In the genomic region with DNA sequence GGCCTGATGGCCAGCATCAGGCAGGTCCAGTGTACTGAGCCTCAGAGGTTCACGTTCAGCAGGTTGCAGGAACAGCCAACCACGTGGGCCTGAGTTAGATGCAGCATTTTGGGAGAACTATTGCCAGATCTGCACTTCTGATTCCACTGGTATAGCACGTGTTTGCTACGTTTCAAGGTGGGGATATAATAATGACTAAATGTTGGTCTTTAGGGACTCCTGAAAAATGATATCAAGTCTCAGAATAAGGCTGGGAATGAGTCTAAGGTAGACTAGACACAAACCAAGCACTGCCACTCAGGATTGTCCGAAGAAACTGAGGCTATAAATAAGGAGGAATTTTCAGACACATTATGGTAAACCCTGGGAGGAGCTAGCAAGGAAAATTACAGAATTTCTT, we compare ENCODE assay signal across 12 cellular contexts.
DNase-seq lines count a peak whose midpoint lies in the region; ATAC-seq and TF ChIP-seq lines count a peak whose summit lies in the region.
"Had no signal": no experiment of that assay in that cellular context is flagged by ENCODE, and none has a peak within 500 bp of the region (broad histone marks: within the 10 kb centered on the region; RNA-seq: fewer than 3 reads in every experiment).

No MANE protein-coding gene starts in this region.

- H3K27ac ChIP-seq in layer of hippocampus (ENCODE audit: low read depth, low read length), result peak overlapping the region; percentile 64

- peak overlapping the region; percentile 75 for H3K27ac Mint-ChIP-seq in activated CD4-positive, alpha-beta memory T cell treated with anti-CD3 and anti-CD28 coated beads for 36 hours
- H3K27ac Mint-ChIP-seq in activated CD4-positive, alpha-beta memory T cell treated with anti-CD3 and anti-CD28 coated beads, Interleukin-2, amount 10 ng/mL, durations not matched to agents 7 days and 5 days, result no peak overlapping the region
- H3K27ac Mint-ChIP-seq in WTC11, result peak overlapping the region; percentile 69
- peak overlapping the region; percentile 75 for H3K27ac Mint-ChIP-seq in stimulated activated naive B cell treated with anti-CD40 and anti-IgM and Interleukin-4, amounts not matched to agents 10 μg/mL and 1 μg/mL and 100 μg/mL, for 72 hours

- intact Hi-C loops in activated CD4-positive, alpha-beta memory T cell treated with anti-CD3 and anti-CD28 coated beads for 36 hours (cut with micrococcal nuclease), result no loop called here

- no peak for TF ChIP-seq CTCF in WTC11 (IDR thresholded peaks at IDR 0.05)

- H3K4me1 Mint-ChIP-seq in activated CD4-positive, alpha-beta memory T cell treated with anti-CD3 and anti-CD28 coated beads for 36 hours (ENCODE audit: low read depth), result peaks cover 52% of the 10 kb centered on the region
- H3K4me1 Mint-ChIP-seq in activated CD4-positive, alpha-beta memory T cell treated with anti-CD3 and anti-CD28 coated beads, Interleukin-2, amount 10 ng/mL, durations not matched to agents 7 days and 5 days, result peaks cover 31% of the 10 kb centered on the region
- peaks cover 92% of the 10 kb centered on the region for H3K4me1 Mint-ChIP-seq in WTC11
- peaks cover 41 to 44% of the 10 kb centered on the region in 2 donors for H3K4me1 Mint-ChIP-seq in stimulated activated naive B cell treated with anti-CD40 and anti-IgM and Interleukin-4, amounts not matched to agents 10 μg/mL and 1 μg/mL and 100 μg/mL, for 72 hours

- H3K36me3 Mint-ChIP-seq in activated CD4-positive, alpha-beta memory T cell treated with anti-CD3 and anti-CD28 coated beads for 36 hours, result peaks cover 5% of the 10 kb centered on the region
- peaks cover 29% of the 10 kb centered on the region for H3K36me3 Mint-ChIP-seq in activated CD4-positive, alpha-beta memory T cell treated with anti-CD3 and anti-CD28 coated beads, Interleukin-2, amount 10 ng/mL, durations not matched to agents 7 days and 5 days (ENCODE audit: low read depth)
- peaks cover 14% of the 10 kb centered on the region for H3K36me3 Mint-ChIP-seq in WTC11
- peaks cover 0 to 4% of the 10 kb centered on the region in 2 donors for H3K36me3 Mint-ChIP-seq in stimulated activated naive B cell treated with anti-CD40 and anti-IgM and Interleukin-4, amounts not matched to agents 10 μg/mL and 1 μg/mL and 100 μg/mL, for 72 hours

- no peak for DNase-seq in activated CD4-positive, alpha-beta memory T cell treated with anti-CD3 and anti-CD28 coated beads for 36 hours
- no peak for DNase-seq in activated CD4-positive, alpha-beta memory T cell treated with anti-CD3 and anti-CD28 coated beads, Interleukin-2, amount 10 ng/mL, durations not matched to agents 7 days and 5 days
- DNase-seq in WTC11 (ENCODE audit: low spot score) (no peak), hepatic stellate cell (ENCODE audit: low spot score) (no peak)
- DNase-seq in stimulated activated naive B cell treated with anti-CD40 and anti-IgM and Interleukin-4, amounts not matched to agents 10 μg/mL and 1 μg/mL and 100 μg/mL, for 72 hours, result no peak
- DNase-seq: activated naive CD4-positive, alpha-beta T cell treated with Interleukin-2 at 50 U/mL for 16 hours; psoas muscle; SIG-M5; transverse colon had no signal

- no peaks in the 10 kb centered on the region for H3K9me3 Mint-ChIP-seq in activated CD4-positive, alpha-beta memory T cell treated with anti-CD3 and anti-CD28 coated beads for 36 hours
- no peaks in the 10 kb centered on the region for H3K9me3 Mint-ChIP-seq in activated CD4-positive, alpha-beta memory T cell treated with anti-CD3 and anti-CD28 coated beads, Interleukin-2, amount 10 ng/mL, durations not matched to agents 7 days and 5 days
- no peaks in the 10 kb centered on the region for H3K9me3 Mint-ChIP-seq in WTC11
- no peaks in the 10 kb centered on the region for H3K9me3 Mint-ChIP-seq in stimulated activated naive B cell treated with anti-CD40 and anti-IgM and Interleukin-4, amounts not matched to agents 10 μg/mL and 1 μg/mL and 100 μg/mL, for 72 hours

- ATAC-seq in WTC11 (no peak), HG02763 (IDR thresholded peaks at IDR 0.05; ENCODE audit: unreplicated experiment) (no peak), HG02588 (IDR thresholded peaks at IDR 0.05; ENCODE audit: unreplicated experiment) (no peak)
- ATAC-seq in stimulated activated naive B cell treated with anti-CD40 and anti-IgM and Interleukin-4, amounts not matched to agents 10 μg/mL and 1 μg/mL and 100 μg/mL, for 72 hours (replicated peaks), result no peak

- CTCF ChIA-PET in activated CD4-positive, alpha-beta memory T cell treated with anti-CD3 and anti-CD28 coated beads for 36 hours (lab: Charles Lee), result interaction anchor here (0.7 kb wide), 1 partner anchor 1645 kb away, joined by 3 read pairs; no protein-coding TSS in a partner anchor
- CTCF ChIA-PET in activated CD4-positive, alpha-beta memory T cell treated with anti-CD3 and anti-CD28 coated beads, Interleukin-2, amount 10 ng/mL, durations not matched to agents 7 days and 5 days (lab: Charles Lee), result interaction anchor here (1.0 kb wide), 1 partner anchor 86 kb away, joined by 4 read pairs; no protein-coding TSS in a partner anchor
- CTCF ChIA-PET in WTC11 (lab: Charles Lee), result interaction anchor here (1.2 to 2.5 kb wide), 3 partner anchors 9 to 108 kb away, joined by 3 to 7 read pairs (median 3); no protein-coding TSS in a partner anchor

- no peak overlapping the region for H3K4me3 Mint-ChIP-seq in activated CD4-positive, alpha-beta memory T cell treated with anti-CD3 and anti-CD28 coated beads for 36 hours
- no peak overlapping the region for H3K4me3 Mint-ChIP-seq in activated CD4-positive, alpha-beta memory T cell treated with anti-CD3 and anti-CD28 coated beads, Interleukin-2, amount 10 ng/mL, durations not matched to agents 7 days and 5 days
- H3K4me3 Mint-ChIP-seq in WTC11, result no peak overlapping the region
- H3K4me3 Mint-ChIP-seq in stimulated activated naive B cell treated with anti-CD40 and anti-IgM and Interleukin-4, amounts not matched to agents 10 μg/mL and 1 μg/mL and 100 μg/mL, for 72 hours, result peak overlapping the region; percentile 64 to 84

- H3K27me3 Mint-ChIP-seq in activated CD4-positive, alpha-beta memory T cell treated with anti-CD3 and anti-CD28 coated beads for 36 hours, result no peaks in the 10 kb centered on the region
- H3K27me3 Mint-ChIP-seq in activated CD4-positive, alpha-beta memory T cell treated with anti-CD3 and anti-CD28 coated beads, Interleukin-2, amount 10 ng/mL, durations not matched to agents 7 days and 5 days, result no peaks in the 10 kb centered on the region
- no peaks in the 10 kb centered on the region for H3K27me3 Mint-ChIP-seq in WTC11 (ENCODE audit: low read depth)
- H3K27me3 Mint-ChIP-seq in stimulated activated naive B cell treated with anti-CD40 and anti-IgM and Interleukin-4, amounts not matched to agents 10 μg/mL and 1 μg/mL and 100 μg/mL, for 72 hours, result no peaks in the 10 kb centered on the region

- H3K27me3 ChIP-seq in layer of hippocampus (ENCODE audit: control insufficient read depth, insufficient read depth, low read length), result no peaks in the 10 kb centered on the region
- H3K27me3 ChIP-seq: transverse colon had no signal

- POLR2A ChIA-PET in activated CD4-positive, alpha-beta memory T cell treated with anti-CD3 and anti-CD28 coated beads for 36 hours (lab: Charles Lee), result no interaction called here
- POLR2A ChIA-PET in activated CD4-positive, alpha-beta memory T cell treated with anti-CD3 and anti-CD28 coated beads, Interleukin-2, amount 10 ng/mL, durations not matched to agents 7 days and 5 days (lab: Charles Lee), result no interaction called here
- POLR2A ChIA-PET in WTC11 (lab: Charles Lee), result interaction anchor here (1.0 to 1.2 kb wide), 2 partner anchors 24 to 145 kb away, joined by 3 to 4 read pairs; no protein-coding TSS in a partner anchor

TF ChIP-seq in WTC11, 78 proteins besides CTCF, POLR2A, EP300 and RAD21:
- TF ChIP-seq ESRRA (CRISPR knock-in tag; IDR thresholded peaks at IDR 0.05; ENCODE audit: borderline replicate concordance), result no peak
TF ChIP-seq in WTC11: peak in this region for 0.

Comparison
In these comparisons a context has a peak if more than half of its experiments do, and no peak if none do; other contexts are left out.
1. H3K4me3 Mint-ChIP-seq: peak in stimulated activated naive B cell treated with anti-CD40 and anti-IgM and Interleukin-4, amounts not matched to agents 10 μg/mL and 1 μg/mL and 100 μg/mL, for 72 hours (2 of 2); none in activated CD4-positive, alpha-beta memory T cell treated with anti-CD3 and anti-CD28 coated beads for 36 hours (single experiment), activated CD4-positive, alpha-beta memory T cell treated with anti-CD3 and anti-CD28 coated beads, Interleukin-2, amount 10 ng/mL, durations not matched to agents 7 days and 5 days (single experiment) and WTC11 (single experiment).